Comparison of ENCODE assay signal across 7 cellular contexts in the genomic region with DNA sequence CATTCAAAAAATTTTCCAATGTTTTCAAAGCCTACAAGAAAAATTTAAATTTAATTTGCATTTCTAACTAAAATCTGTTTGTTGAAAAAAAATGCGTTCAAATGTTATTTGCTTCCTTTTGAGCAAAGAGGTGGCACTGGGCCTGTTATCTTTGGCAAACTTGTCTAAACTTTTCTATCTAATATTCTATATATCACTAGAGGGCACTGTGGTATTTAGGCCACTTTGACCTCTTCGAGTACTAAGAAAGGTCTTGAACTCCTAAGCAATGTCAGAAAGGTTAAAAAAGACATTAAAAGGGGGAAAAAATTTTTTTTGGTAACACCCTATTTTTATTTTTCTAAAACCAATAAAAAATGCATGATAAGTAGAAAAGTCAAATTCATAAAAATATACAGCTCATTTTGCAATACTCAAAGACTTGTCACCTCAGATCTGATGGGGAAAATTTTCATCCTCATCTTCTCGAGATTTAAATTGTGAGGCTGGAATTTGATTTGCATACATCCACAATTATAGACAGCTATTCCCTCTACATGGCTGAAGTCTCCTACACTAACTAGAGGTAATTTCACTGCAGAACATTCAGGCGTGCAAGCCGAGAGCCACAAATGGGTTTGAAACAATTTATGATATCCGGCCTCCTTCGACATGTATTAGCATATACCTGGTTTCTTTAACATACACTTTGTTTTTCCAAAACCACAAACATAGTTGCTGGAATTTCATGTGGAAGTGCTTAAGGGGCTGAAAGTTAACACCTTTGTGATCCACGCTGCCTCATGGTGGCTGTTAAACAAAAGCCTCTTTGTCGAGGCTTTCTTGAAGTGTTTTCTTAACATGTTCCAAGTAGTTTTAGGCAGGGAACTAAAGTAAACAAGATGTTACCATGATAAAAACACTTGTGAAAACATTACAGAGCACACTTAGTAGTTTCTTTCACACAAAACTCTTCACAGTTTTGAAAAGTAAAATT.
DNase-seq lines count a peak whose midpoint lies in the region; TF ChIP-seq lines count a peak whose summit lies in the region.

No MANE protein-coding gene starts in this region.

- H3K9me3 Mint-ChIP-seq in progenitor cell of endocrine pancreas (ENCODE audit: low read depth), result no peaks in the 10 kb centered on the region

- H3K27me3 Mint-ChIP-seq in progenitor cell of endocrine pancreas, result no peaks in the 10 kb centered on the region

- H3K27ac Mint-ChIP-seq in progenitor cell of endocrine pancreas, result peak overlapping the region; percentile 94

- peaks cover 8% of the 10 kb centered on the region for H3K36me3 Mint-ChIP-seq in progenitor cell of endocrine pancreas (ENCODE audit: insufficient read depth)

- H3K4me1 Mint-ChIP-seq in progenitor cell of endocrine pancreas (ENCODE audit: low read depth), result peaks cover 60% of the 10 kb centered on the region

- TF ChIP-seq CTCF in GM12864 (IDR thresholded peaks at IDR 0.05; ENCODE audit: low read depth, low read length, missing control alignments) (peak; percentile 31), fibroblast of villous mesenchyme (IDR thresholded peaks at IDR 0.05; ENCODE audit: insufficient read depth, low read depth, low read length) (peak; percentile 45), progenitor cell of endocrine pancreas (IDR thresholded peaks at IDR 0.05; ENCODE audit: unreplicated experiment) (peak; percentile 54)

- H3K4me3 ChIP-seq in GM12864 (ENCODE audit: low read depth, low read length), result no peak overlapping the region
- no peak overlapping the region for H3K4me3 ChIP-seq in fibroblast of villous mesenchyme (ENCODE audit: low read depth, low read length)

- H3K4me3 Mint-ChIP-seq in progenitor cell of endocrine pancreas (ENCODE audit: low read depth), result no peak overlapping the region

- DNase-seq in GM12864 (ENCODE audit: low read depth) (no peak), HT1080 (ENCODE audit: low read depth) (peak; percentile 50), SKM-1 treated with dmso at 0.1 percent for 144 hours (lab: John Stamatoyannopoulos, UW; ENCODE audit: unreplicated experiment) (peak; percentile 35), fibroblast of villous mesenchyme (ENCODE audit: low read depth) (peak; percentile 34), progenitor cell of endocrine pancreas (ENCODE audit: low spot score, unreplicated experiment) (no peak), nucleus accumbens (lab: John Stamatoyannopoulos, UW) (no peak), epidermal melanocyte (ENCODE audit: insufficient read length, low spot score) (no peak)

Comparison
In these comparisons a context has a peak if more than half of its experiments do, and no peak if none do; other contexts are left out.
1. DNase-seq: peak in HT1080 (single experiment), SKM-1 treated with dmso at 0.1 percent for 144 hours (single experiment) and fibroblast of villous mesenchyme (single experiment); none in GM12864 (single experiment), progenitor cell of endocrine pancreas (single experiment), nucleus accumbens (0 of 56) and epidermal melanocyte (single experiment).
2. Peak in every context shown above with its lines, with median percentiles within 50 percentile points of each other: CTCF ChIP-seq.